In genomic region chr2:133711226-133711625, GRCh38 we compare ENCODE assay signal across 8 cellular contexts.
"Had no signal": no experiment of that assay in that cellular context is flagged by ENCODE, and none has a peak within 500 bp of the region (broad histone marks: within the 10 kb centered on the region; RNA-seq: fewer than 3 reads in every experiment).

No MANE protein-coding gene starts in this region.

- H3K27me3 Mint-ChIP-seq: stimulated activated naive B cell treated with anti-CD40 and anti-IgM and Interleukin-4, amounts not matched to agents 10 μg/mL and 1 μg/mL and 100 μg/mL, for 72 hours had no signal

- H3K27ac Mint-ChIP-seq: activated CD8-positive, alpha-beta T cell treated with anti-CD3 and anti-CD28 coated beads for 36 hours; activated naive CD4-positive, alpha-beta T cell treated with anti-CD3 and anti-CD28 coated beads for 36 hours; stimulated activated naive B cell treated with anti-CD40 and anti-IgM and Interleukin-4, amounts not matched to agents 10 μg/mL and 1 μg/mL and 100 μg/mL, for 72 hours had no signal

- H3K36me3 Mint-ChIP-seq: stimulated activated naive B cell treated with anti-CD40 and anti-IgM and Interleukin-4, amounts not matched to agents 10 μg/mL and 1 μg/mL and 100 μg/mL, for 72 hours had no signal

- ATAC-seq: activated CD8-positive, alpha-beta T cell treated with anti-CD3 and anti-CD28 coated beads for 36 hours; right cardiac atrium; stimulated activated naive B cell treated with anti-CD40 and anti-IgM and Interleukin-4, amounts not matched to agents 10 μg/mL and 1 μg/mL and 100 μg/mL, for 72 hours had no signal

- H3K4me1 Mint-ChIP-seq: stimulated activated naive B cell treated with anti-CD40 and anti-IgM and Interleukin-4, amounts not matched to agents 10 μg/mL and 1 μg/mL and 100 μg/mL, for 72 hours had no signal

- DNase-seq: activated CD8-positive, alpha-beta memory T cell treated with anti-CD3 and anti-CD28 coated beads, Interleukin-2, amount 50 U/mL, for 48 hours; activated CD8-positive, alpha-beta T cell treated with anti-CD3 and anti-CD28 coated beads for 36 hours; activated naive CD4-positive, alpha-beta T cell treated with anti-CD3 and anti-CD28 coated beads for 36 hours; effector CD8-positive, alpha-beta T cell; posterior cingulate gyrus; right cardiac atrium; stimulated activated CD4-positive, alpha-beta T cell treated with anti-CD3 and anti-CD28 coated beads, Interleukin-2, amount 100 ng/mL, for 24 hours; stimulated activated naive B cell treated with anti-CD40 and anti-IgM and Interleukin-4, amounts not matched to agents 10 μg/mL and 1 μg/mL and 100 μg/mL, for 72 hours had no signal

- H3K4me3 Mint-ChIP-seq: activated CD8-positive, alpha-beta T cell treated with anti-CD3 and anti-CD28 coated beads for 36 hours; activated naive CD4-positive, alpha-beta T cell treated with anti-CD3 and anti-CD28 coated beads for 36 hours; stimulated activated naive B cell treated with anti-CD40 and anti-IgM and Interleukin-4, amounts not matched to agents 10 μg/mL and 1 μg/mL and 100 μg/mL, for 72 hours had no signal
